11 cellular contexts compared by ENCODE assay signal in genomic region chr3:42216820-42217416, GRCh38. TPM values are rescaled to one million over a fixed set of nuclear protein-coding genes. Genes with fewer than 3 reads are reported as not detected.
DNase-seq lines count a peak whose midpoint lies in the region; ATAC-seq and TF ChIP-seq lines count a peak whose summit lies in the region.
"Had no signal": no experiment of that assay in that cellular context is flagged by ENCODE, and none has a peak within 500 bp of the region (broad histone marks: within the 10 kb centered on the region; RNA-seq: fewer than 3 reads in every experiment).

No MANE protein-coding gene starts in this region.

- peaks cover 52% of the 10 kb centered on the region for H3K4me1 ChIP-seq in CD8-positive, alpha-beta memory T cell (ENCODE audit: insufficient read depth, low read length)
- H3K4me1 ChIP-seq in adipocyte (ENCODE audit: control insufficient read depth, insufficient read depth, low read length), result no peaks in the 10 kb centered on the region
- peaks cover 30 to 51% of the 10 kb centered on the region in 2 donors for H3K4me1 ChIP-seq in naive thymus-derived CD4-positive, alpha-beta T cell (ENCODE audit: control insufficient read depth in 2 of 2, insufficient read depth in 2 of 2, low read length in 2 of 2)
- peaks cover 0 to 14% of the 10 kb centered on the region in 2 donors for H3K4me1 ChIP-seq in thyroid gland

- H3K27ac Mint-ChIP-seq in CD8-positive, alpha-beta memory T cell, result peak overlapping the region; percentile 65 to 93 (median 78)
- H3K27ac Mint-ChIP-seq in HFFc6, result peak overlapping the region; percentile 51
- peak overlapping the region; percentile 61 to 98 (median 91) for H3K27ac Mint-ChIP-seq in naive thymus-derived CD4-positive, alpha-beta T cell
- H3K27ac Mint-ChIP-seq: neural progenitor cell had no signal

- peaks cover 3 to 34% (median 10%) of the 10 kb centered on the region in 3 donors for H3K36me3 Mint-ChIP-seq in CD8-positive, alpha-beta memory T cell
- peaks cover 16% of the 10 kb centered on the region; the same call in 1 of the 2 replicates for H3K36me3 Mint-ChIP-seq in HFFc6 (ENCODE audit: low read depth)
- H3K36me3 Mint-ChIP-seq in naive thymus-derived CD4-positive, alpha-beta T cell, result peaks cover 3 to 18% (median 4%) of the 10 kb centered on the region in 5 donors

- H3K9me3 ChIP-seq in CD8-positive, alpha-beta memory T cell (ENCODE audit: low read length), result no peaks in the 10 kb centered on the region
- no peaks in the 10 kb centered on the region for H3K9me3 ChIP-seq in adipocyte (ENCODE audit: control insufficient read depth, low read length)
- H3K9me3 ChIP-seq in naive thymus-derived CD4-positive, alpha-beta T cell (ENCODE audit: control insufficient read depth in 2 of 3, low read length in 3 of 3), result no peaks in the 10 kb centered on the region
- H3K9me3 ChIP-seq in thyroid gland, result no peaks in the 10 kb centered on the region

- CTCF ChIA-PET in CD8-positive, alpha-beta memory T cell (lab: Charles Lee), result interaction anchor here (4.4 kb wide), 1 partner anchor 25 kb away, joined by 18 read pairs; no protein-coding TSS in a partner anchor
- CTCF ChIA-PET in naive thymus-derived CD4-positive, alpha-beta T cell (lab: Charles Lee), result interaction anchor here (1.3 to 1.7 kb wide), 2 partner anchors 11 to 528 kb away, joined by 3 to 4 read pairs; no protein-coding TSS in a partner anchor

- H3K9ac ChIP-seq in adipocyte (ENCODE audit: low read length), result no peak overlapping the region
- H3K9ac ChIP-seq: neural progenitor cell had no signal

- 89 to 90% methylated on average over 6 of the region's 6 CpGs for whole genome bisulfite sequencing in thyroid gland, 2 donors

- intact Hi-C loops in naive thymus-derived CD4-positive, alpha-beta T cell (cut with micrococcal nuclease), result loop anchor here in 1 of 2 donors (5.0 kb wide), 1 partner anchor 255 kb away; the partner anchor contains the start of gene ULK4
- intact Hi-C loops in thyroid gland (cut with DNase I), result no loop called here

- TF ChIP-seq CTCF in HFFc6 (IDR thresholded peaks at IDR 0.05) (no peak), thyroid gland (IDR thresholded peaks at IDR 0.05) (no peak)

- POLR2A ChIA-PET in CD8-positive, alpha-beta memory T cell (lab: Charles Lee), result no interaction called here
- POLR2A ChIA-PET in naive thymus-derived CD4-positive, alpha-beta T cell (lab: Charles Lee), result interaction anchor here (0.5 kb wide), 1 partner anchor 116 kb away, joined by 3 read pairs; no protein-coding TSS in a partner anchor

- peak in 2 of 5 donors; percentile 39 to 71 for DNase-seq in CD8-positive, alpha-beta memory T cell
- DNase-seq in HFFc6 (peak; percentile 70), adipocyte (ENCODE audit: low read depth) (peak; percentile 9), thyroid gland (no peak), GDM1 (lab: John Stamatoyannopoulos, UW) (no peak)
- peak in 7 of 9 donors; percentile 32 to 68 (median 61) for DNase-seq in naive thymus-derived CD4-positive, alpha-beta T cell
- DNase-seq: DMS79 treated with DMSO at 0.1 percent for 48 hours, NCI-H1048, NCI-H82 had no signal

- no peak overlapping the region for H3K27ac ChIP-seq in CD8-positive, alpha-beta memory T cell (ENCODE audit: low read depth, low read length)
- H3K27ac ChIP-seq in naive thymus-derived CD4-positive, alpha-beta T cell (ENCODE audit: low read depth, low read length), result peak overlapping the region; percentile 56
- H3K27ac ChIP-seq in thyroid gland, result no peak overlapping the region
- H3K27ac ChIP-seq: neural progenitor cell had no signal

- H3K4me1 Mint-ChIP-seq in CD8-positive, alpha-beta memory T cell, result peaks cover 54 to 59% (median 58%) of the 10 kb centered on the region in 3 donors
- H3K4me1 Mint-ChIP-seq in HFFc6 (ENCODE audit: low read depth), result peaks cover 50% of the 10 kb centered on the region
- peaks cover 28 to 65% (median 58%) of the 10 kb centered on the region in 7 donors for H3K4me1 Mint-ChIP-seq in naive thymus-derived CD4-positive, alpha-beta T cell

- peak overlapping the region; percentile 31 to 86 (median 60) for H3K4me3 Mint-ChIP-seq in CD8-positive, alpha-beta memory T cell
- H3K4me3 Mint-ChIP-seq in HFFc6, result no peak overlapping the region; the same call in 1 of the 2 replicates
- peak overlapping the region; percentile 13 to 83 (median 74) for H3K4me3 Mint-ChIP-seq in naive thymus-derived CD4-positive, alpha-beta T cell
- H3K4me3 Mint-ChIP-seq: neural progenitor cell had no signal

- peak; percentile 52 for ATAC-seq in naive thymus-derived CD4-positive, alpha-beta T cell
- no peak for ATAC-seq in GM18511 (IDR thresholded peaks at IDR 0.05; ENCODE audit: unreplicated experiment)

- no peaks in the 10 kb centered on the region for H3K9me3 Mint-ChIP-seq in CD8-positive, alpha-beta memory T cell
- no peaks in the 10 kb centered on the region for H3K9me3 Mint-ChIP-seq in HFFc6
- no peaks in the 10 kb centered on the region for H3K9me3 Mint-ChIP-seq in naive thymus-derived CD4-positive, alpha-beta T cell
- H3K9me3 Mint-ChIP-seq: neural progenitor cell had no signal

- H3K36me3 ChIP-seq in CD8-positive, alpha-beta memory T cell (ENCODE audit: insufficient read depth, low read length), result no peaks in the 10 kb centered on the region
- H3K36me3 ChIP-seq in adipocyte (ENCODE audit: control insufficient read depth, insufficient read depth, low read length, severe bottlenecking) (peaks cover 45% of the 10 kb centered on the region), thyroid gland (peaks cover 15 to 18% of the 10 kb centered on the region in 2 donors)
- no peaks in the 10 kb centered on the region for H3K36me3 ChIP-seq in naive thymus-derived CD4-positive, alpha-beta T cell (ENCODE audit: control insufficient read depth in 2 of 3, insufficient read depth in 3 of 3, low read length in 3 of 3)
- H3K36me3 ChIP-seq: neural progenitor cell had no signal

- peak overlapping the region; percentile 27 for H3K4me3 ChIP-seq in CD8-positive, alpha-beta memory T cell (ENCODE audit: low read length)
- H3K4me3 ChIP-seq in adipocyte (ENCODE audit: low read length) (no peak overlapping the region), thyroid gland (replicated peaks in 1 of 3) (no peak overlapping the region)
- peak overlapping the region; percentile 34 for H3K4me3 ChIP-seq in naive thymus-derived CD4-positive, alpha-beta T cell (ENCODE audit: low read length)
- H3K4me3 ChIP-seq: neural progenitor cell had no signal

- H3K27me3 ChIP-seq in CD8-positive, alpha-beta memory T cell (ENCODE audit: insufficient read depth, low read length, poor library complexity, severe bottlenecking), result no peaks in the 10 kb centered on the region
- no peaks in the 10 kb centered on the region for H3K27me3 ChIP-seq in adipocyte (replicated peaks; ENCODE audit: control insufficient read depth, insufficient read depth, low read length)
- no peaks in the 10 kb centered on the region for H3K27me3 ChIP-seq in naive thymus-derived CD4-positive, alpha-beta T cell (ENCODE audit: control insufficient read depth in 2 of 2, insufficient read depth in 2 of 2, low read length in 2 of 2)
- H3K27me3 ChIP-seq in thyroid gland, result no peaks in the 10 kb centered on the region
- H3K27me3 ChIP-seq: neural progenitor cell had no signal

- no peak for TF ChIP-seq POLR2A in thyroid gland (IDR thresholded peaks at IDR 0.05)

- no peaks in the 10 kb centered on the region for H3K27me3 Mint-ChIP-seq in CD8-positive, alpha-beta memory T cell
- H3K27me3 Mint-ChIP-seq in HFFc6 (ENCODE audit: insufficient read depth), result no peaks in the 10 kb centered on the region
- H3K27me3 Mint-ChIP-seq in naive thymus-derived CD4-positive, alpha-beta T cell, result no peaks in the 10 kb centered on the region

RNA-seq across cellular contexts. Expression of gene CCK, which starts 49.1 kb away (rescaled TPM):
- total RNA-seq in CD8-positive, alpha-beta memory T cell, result not detected
- not detected for polyA plus RNA-seq in CD8-positive, alpha-beta memory T cell
- not detected for total RNA-seq in HFFc6 (2021; fragmentation: NEBNext Ultra II Directional; extraction: Animal tissue kit (Norgen Biotek cat#: 25700))
- not detected for total RNA-seq in naive thymus-derived CD4-positive, alpha-beta T cell
- not detected for polyA plus RNA-seq in naive thymus-derived CD4-positive, alpha-beta T cell
- total RNA-seq in thyroid gland, result under 1 TPM in 1 of 4 donors, not detected in 3; 0.89 TPM

Comparison
In these comparisons a context has a peak if more than half of its experiments do, and no peak if none do; other contexts are left out.
1. DNase-seq: peak in HFFc6 (single experiment), adipocyte (single experiment) and naive thymus-derived CD4-positive, alpha-beta T cell (7 of 9); none in thyroid gland (0 of 2) and GDM1 (single experiment).
2. H3K4me3 ChIP-seq: peak in CD8-positive, alpha-beta memory T cell (single experiment) and naive thymus-derived CD4-positive, alpha-beta T cell (single experiment); none in adipocyte (single experiment) and thyroid gland (0 of 3).
3. Peak in every context shown above with its lines, with median percentiles within 50 percentile points of each other: H3K27ac Mint-ChIP-seq.